12 cellular contexts compared by ENCODE assay signal in the genomic region with DNA sequence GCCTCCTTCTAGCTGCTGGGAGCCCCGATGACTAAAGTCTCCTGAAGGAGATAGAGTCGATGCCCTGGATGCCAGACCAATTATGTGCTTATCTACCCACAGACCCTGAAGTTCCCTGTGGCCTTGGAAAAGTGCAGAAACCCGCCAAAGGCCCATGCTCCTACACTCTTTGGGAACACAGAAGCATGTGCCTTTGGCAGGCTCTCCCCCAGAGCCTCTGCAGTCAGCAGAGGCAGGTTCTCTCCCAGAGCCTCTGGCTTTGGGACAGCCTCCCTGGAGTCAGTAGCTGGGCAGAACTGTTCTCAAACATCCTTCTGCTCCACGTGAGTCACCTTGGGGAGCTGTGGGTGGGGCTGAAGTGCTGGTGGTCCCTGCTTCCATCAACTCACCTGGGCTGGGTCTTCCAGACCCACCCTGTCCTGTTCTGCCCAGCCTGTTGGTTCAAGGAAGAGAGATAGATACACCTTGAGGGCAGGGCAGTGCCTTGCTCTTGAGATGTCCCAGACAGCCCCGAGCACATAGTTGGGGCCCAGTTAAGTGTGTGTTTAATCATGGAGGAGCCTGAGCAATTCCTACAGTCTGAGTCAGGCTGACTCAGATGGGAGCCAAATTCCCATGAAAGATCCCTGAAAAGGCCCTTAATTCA. TPM values are rescaled to one million over a fixed set of nuclear protein-coding genes. Genes with fewer than 3 reads are reported as not detected.
DNase-seq lines count a peak whose midpoint lies in the region; ATAC-seq, FAIRE-seq and TF ChIP-seq lines count a peak whose summit lies in the region.
"Had no signal": no experiment of that assay in that cellular context is flagged by ENCODE, and none has a peak within 500 bp of the region (broad histone marks: within the 10 kb centered on the region; RNA-seq: fewer than 3 reads in every experiment).

No MANE protein-coding gene starts in this region.

- H4K20me1 ChIP-seq in HepG2 (ENCODE audit: insufficient read depth, low read length): no peaks in the 10 kb centered on the region
- no peaks in the 10 kb centered on the region for H4K20me1 ChIP-seq in K562 (replicated peaks; ENCODE audit: control insufficient read depth, insufficient read depth, low read length)
- H4K20me1 ChIP-seq in MM.1S (ENCODE audit: insufficient read depth, low read length): no peaks in the 10 kb centered on the region

- H3K9me1 ChIP-seq in K562 (ENCODE audit: control insufficient read depth, insufficient read depth, low read length): no peaks in the 10 kb centered on the region

- H3K4me1 Mint-ChIP-seq in nephron progenitor cell: peaks cover 26% of the 10 kb centered on the region

- peaks cover 16% of the 10 kb centered on the region for H3K79me2 ChIP-seq in HepG2 (ENCODE audit: insufficient read depth, low read length)
- peaks cover 18% of the 10 kb centered on the region for H3K79me2 ChIP-seq in K562 (ENCODE audit: control insufficient read depth, insufficient read depth, low read length)
- H3K79me2 ChIP-seq in MM.1S (ENCODE audit: low read length): peaks cover 18% of the 10 kb centered on the region

- H3K4me2 ChIP-seq in HepG2 (ENCODE audit: low read depth, low read length) (peak overlapping the region; percentile 1; the same call in 1 of the 2 replicates), K562 (ENCODE audit: insufficient read depth, low read length) (no peak overlapping the region), MM.1S (ENCODE audit: low read depth, low read length) (no peak overlapping the region)

- peaks cover 13% of the 10 kb centered on the region for H3K27me3 Mint-ChIP-seq in nephron progenitor cell (ENCODE audit: low read depth, poor library complexity)

- CTCF ChIA-PET in HepG2 (lab: Yijun Ruan, JAX; ENCODE audit: low intra/inter-chr PET ratio, low total read pairs) (interaction anchor here (2.9 kb wide), 1 partner anchor 19 kb away, joined by 13 read pairs; no protein-coding TSS in a partner anchor), K562 (lab: Yijun Ruan, JAX; ENCODE audit: low intra/inter-chr PET ratio) (interaction anchor here (0.5 kb wide), 1 partner anchor 73 kb away, joined by 3 read pairs; no protein-coding TSS in a partner anchor)

- H3K9me2 ChIP-seq in MM.1S (replicated peaks; ENCODE audit: insufficient read depth, low read length): no peaks in the 10 kb centered on the region

- H3K27me3 ChIP-seq in HepG2 (ENCODE audit: control insufficient read depth in 1 of 2, insufficient read depth in 2 of 2, low read length in 2 of 2) (no peaks in the 10 kb centered on the region; a peak in 1 of 5 replicates), right lobe of liver (no peaks in the 10 kb centered on the region), K562 (ENCODE audit: control insufficient read depth in 2 of 2, insufficient read depth in 2 of 2, low read length in 2 of 2) (no peaks in the 10 kb centered on the region), MM.1S (replicated peaks; ENCODE audit: insufficient read depth, low read length) (no peaks in the 10 kb centered on the region)
- H3K27me3 ChIP-seq: right atrium auricular region had no signal

- H3K9me3 Mint-ChIP-seq in nephron progenitor cell: peaks cover 3% of the 10 kb centered on the region

- no peak for TF ChIP-seq POLR2A in HepG2 (IDR thresholded peaks at IDR 0.05; ENCODE audit: insufficient read depth in 1 of 2, low read depth in 2 of 2, low read length in 2 of 2)
- no peak for TF ChIP-seq POLR2A in right lobe of liver (IDR thresholded peaks at IDR 0.05)
- TF ChIP-seq POLR2A in K562 (conservative IDR thresholded peaks at IDR 0.05): no peak

- peaks cover 3% of the 10 kb centered on the region; the same call in 1 of the 2 replicates for H3F3A ChIP-seq in MM.1S (ENCODE audit: insufficient read depth, low read length)

- H2AFZ ChIP-seq in HepG2 (ENCODE audit: low read length): peak overlapping the region; percentile 66
- peak overlapping the region; percentile 5; the same call in 1 of the 2 replicates for H2AFZ ChIP-seq in K562 (ENCODE audit: low read depth, low read length)
- no peak overlapping the region for H2AFZ ChIP-seq in MM.1S (ENCODE audit: low read length)

- WGBS in HepG2 (ENCODE audit: low lambda C conversion rate): 20% methylated on average over 4 of the region's 5 CpGs
- no CpG with 5 or more reads among the region's 5 CpGs for WGBS in right lobe of liver (ENCODE audit: insufficient coverage, low coverage, low lambda C conversion rate, missing lambda C conversion rate)
- WGBS in K562 (ENCODE audit: insufficient coverage, low coverage, missing lambda C conversion rate): 26% methylated on average over 5 of the region's 5 CpGs

- no peak overlapping the region for H3K4me3 Mint-ChIP-seq in nephron progenitor cell

- no peak overlapping the region for H3K9ac ChIP-seq in HepG2 (ENCODE audit: insufficient read depth, low read depth, low read length)
- peak overlapping the region in 1 of 2 experiments; percentile 41; a peak in 1 of 4 replicates for H3K9ac ChIP-seq in K562 (ENCODE audit: insufficient read depth in 1 of 2, low read depth in 2 of 2, low read length in 2 of 2)
- no peak overlapping the region for H3K9ac ChIP-seq in MM.1S (ENCODE audit: low read length)

- BruUV-seq in HepG2 (replicated peaks; lab: Mats Ljungman, UMichigan) (no TSS peak), K562 (replicated peaks; lab: Mats Ljungman, UMichigan) (no TSS peak)

- ATAC-seq in HepG2: no peak
- ATAC-seq in right lobe of liver: no peak
- ATAC-seq in K562: no peak

- TF ChIP-seq EP300 in HepG2 (IDR thresholded peaks at IDR 0.05; ENCODE audit: low read depth in 2 of 2, low read length in 2 of 2) (no peak), HepG2 (CRISPR knock-in tag; IDR thresholded peaks at IDR 0.05; ENCODE audit: borderline replicate concordance) (no peak), K562 (IDR thresholded peaks at IDR 0.05; ENCODE audit: low read length) (no peak)

- H3K36me3 Mint-ChIP-seq in nephron progenitor cell (ENCODE audit: low read depth): no peaks in the 10 kb centered on the region

- H3K36me3 ChIP-seq in HepG2 (replicated peaks in 1 of 2; ENCODE audit: control insufficient read depth in 1 of 2, insufficient read depth in 2 of 2, low read length in 2 of 2) (no peaks in the 10 kb centered on the region), right lobe of liver (no peaks in the 10 kb centered on the region), K562 (ENCODE audit: control insufficient read depth, insufficient read depth, low read length) (peaks cover 7% of the 10 kb centered on the region), MM.1S (replicated peaks; ENCODE audit: insufficient read depth, low read length) (no peaks in the 10 kb centered on the region)
- H3K36me3 ChIP-seq: right atrium auricular region had no signal

- H3K4me1 ChIP-seq in HepG2 (ENCODE audit: insufficient read depth, low read length): peaks cover 61% of the 10 kb centered on the region
- H3K4me1 ChIP-seq in right lobe of liver: peaks cover 0 to 23% (median 5%) of the 10 kb centered on the region in 4 donors
- H3K4me1 ChIP-seq in K562 (replicated peaks in 1 of 2; ENCODE audit: control insufficient read depth in 2 of 2, insufficient read depth in 2 of 2, low read length in 2 of 2): peaks cover 20 to 31% of the 10 kb centered on the region in 2 experiments; a peak in 4 of 5 replicates
- peaks cover 13% of the 10 kb centered on the region for H3K4me1 ChIP-seq in MM.1S (ENCODE audit: low read length)

- TF ChIP-seq RAD21 in HepG2 (CRISPR knock-in tag; IDR thresholded peaks at IDR 0.05) (no peak), K562 (CRISPR knock-in tag; conservative IDR thresholded peaks at IDR 0.05 in 1 of 2, IDR thresholded peaks at IDR 0.05 in 1 of 2) (no peak)

- intact Hi-C loops in HepG2 (cut with micrococcal nuclease; ENCODE audit: unreplicated experiment) (no loop called here), right lobe of liver (cut with DNase I) (no loop called here), K562 (cut with micrococcal nuclease) (no loop called here)

- TF ChIP-seq CTCF in HepG2 (CRISPR knock-in tag; IDR thresholded peaks at IDR 0.05): no peak
- TF ChIP-seq CTCF in right lobe of liver (IDR thresholded peaks at IDR 0.05): no peak
- no peak for TF ChIP-seq CTCF in K562 (IDR thresholded peaks at IDR 0.05 in 2 of 3, conservative IDR thresholded peaks at IDR 0.05 in 1 of 3; ENCODE audit: insufficient read depth in 2 of 3, low read depth in 1 of 3, low read length in 3 of 3)
- no peak for TF ChIP-seq CTCF in nephron progenitor cell (IDR thresholded peaks at IDR 0.05)
- no peak for TF ChIP-seq CTCF in MM.1S (IDR thresholded peaks at IDR 0.05; ENCODE audit: low read length)

- DNase-seq in HepG2 (ENCODE audit: low spot score): no peak
- DNase-seq in right lobe of liver: no peak
- DNase-seq in K562 (ENCODE audit: extremely low read depth in 1 of 4, low spot score in 3 of 4): no peak
- DNase-seq in iris pigment epithelial cell (ENCODE audit: low read depth): peak; percentile 79
- DNase-seq in nephron progenitor cell: no peak
- no peak for DNase-seq in NCI-H2196 (lab: John Stamatoyannopoulos, UW; ENCODE audit: unreplicated experiment)
- DNase-seq in superior temporal gyrus (ENCODE audit: extremely low spot score): no peak
- no peak for DNase-seq in MM.1S
- DNase-seq: activated gamma-delta T cell treated with Interleukin-2 at 50 U/mL for 16 hours, NCI-H2171, Right ventricle myocardium superior had no signal

- in situ Hi-C loops in HepG2 (cut with HindIII; ENCODE audit: extremely low pct_ligation_motif_present, low pct_unique_long_range_greater_than_20kb) (no loop called here), K562 (cut with MboI) (no loop called here)

- H3K4me3 ChIP-seq in HepG2 (replicated peaks in 1 of 3; ENCODE audit: insufficient read depth in 1 of 3, low read depth in 2 of 3, low read length in 3 of 3): no peak overlapping the region
- H3K4me3 ChIP-seq in right lobe of liver: no peak overlapping the region
- H3K4me3 ChIP-seq in K562: no peak overlapping the region
- H3K4me3 ChIP-seq in MM.1S (ENCODE audit: low read length): no peak overlapping the region
- H3K4me3 ChIP-seq: right atrium auricular region had no signal

- POLR2A ChIA-PET in HepG2 (lab: Yijun Ruan, JAX) (interaction anchor here (3.3 to 9.9 kb wide), 2 partner anchors 13 to 26 kb away, joined by 15 to 267 read pairs; a partner anchor contains a TSS), K562 (lab: Yijun Ruan, JAX) (interaction anchor here (0.7 to 2.1 kb wide), 5 partner anchors 10 to 704 kb away, joined by 3 to 8 read pairs (median 3); a partner anchor contains a TSS)

- FAIRE-seq in HepG2 (lab: Jason Lieb, UNC) (no peak), K562 (lab: Jason Lieb, UNC) (no peak)

- no peak overlapping the region for H3K27ac ChIP-seq in HepG2 (ENCODE audit: extremely low read length, insufficient read depth, low read length)
- H3K27ac ChIP-seq in right lobe of liver: no peak overlapping the region
- H3K27ac ChIP-seq in K562 (ENCODE audit: extremely low read depth, low read depth, low read length): no peak overlapping the region
- H3K27ac ChIP-seq in MM.1S (ENCODE audit: low read length): no peak overlapping the region
- H3K27ac ChIP-seq: right atrium auricular region had no signal

- H3K27ac Mint-ChIP-seq in nephron progenitor cell: no peak overlapping the region

- no peaks in the 10 kb centered on the region for H3K9me3 ChIP-seq in HepG2 (ENCODE audit: low read length)
- H3K9me3 ChIP-seq in right lobe of liver: no peaks in the 10 kb centered on the region
- H3K9me3 ChIP-seq in K562 (replicated peaks; ENCODE audit: control insufficient read depth, insufficient read depth, low read depth, low read length): no peaks in the 10 kb centered on the region
- H3K9me3 ChIP-seq in MM.1S (replicated peaks; ENCODE audit: insufficient read depth, low read length): no peaks in the 10 kb centered on the region
- H3K9me3 ChIP-seq: right atrium auricular region had no signal

RNA-seq across cellular contexts. Expression of a gene that starts 3.2 kb away (rescaled TPM):
- total RNA-seq in HepG2 (2016; rRNA removed; fragmentation: Illumina TruSeq; extraction: Trizol) (86.8 and 128 TPM in 2 replicates), right lobe of liver (100 to 1,000 TPM in 3 of 6 experiments, 10 to 100 TPM in 3; 47.3 to 119 (median 99.7) TPM), K562 (2014; rRNA removed) (85.0 and 91.5 TPM in 2 replicates), K562 (2014; rRNA removed; fragmentation: Illumina TruSeq; extraction: Trizol) (70.8 and 71.7 TPM in 2 replicates), K562 (2015; rRNA removed; fragmentation: Illumina TruSeq; extraction: Trizol) (67.0 and 73.7 TPM in 2 replicates), K562 (2021) (113 and 131 TPM in 2 replicates)
- total RNA-seq in HepG2 (2016; cell fraction: cytosol; rRNA removed; fragmentation: Illumina TruSeq; extraction: Trizol; ENCODE audit: low read depth): 13.1 and 20.6 TPM in 2 replicates
- total RNA-seq in HepG2 (2016; cell fraction: insoluble cytoplasmic fraction; rRNA removed; fragmentation: Illumina TruSeq; extraction: Trizol): 90.9 and 132 TPM in 2 replicates
- total RNA-seq in HepG2 (2016; cell fraction: membrane; rRNA removed; fragmentation: Illumina TruSeq; extraction: Trizol): 26.2 and 30.9 TPM in 2 replicates
- 159 and 187 TPM in 2 replicates for total RNA-seq in HepG2 (2016; cell fraction: nucleus; rRNA removed; fragmentation: Illumina TruSeq; extraction: Trizol)
- polyA plus RNA-seq in HepG2 (2011; rRNA removed) (154 and 183 TPM in 2 replicates), K562 (2011; rRNA removed) (132 and 208 TPM in 2 replicates), K562 (2014; fragmentation: Illumina TruSeq; extraction: Trizol) (96.7 and 100 TPM in 2 replicates), K562 (2014; fragmentation: Nextera tagmentation; extraction: Ambion mirVana) (10 to 100 TPM; 44.2 to 73.0 TPM), K562 (2014; rRNA removed) (152 and 202 TPM in 2 replicates)
- 59.3 and 67.0 TPM in 2 replicates for polyA plus RNA-seq in HepG2 (2011; cell fraction: cytosol; rRNA removed)
- polyA plus RNA-seq in HepG2 (2011; cell fraction: nucleus; rRNA removed): 2,013 and 2,090 TPM in 2 replicates
- 136 and 152 TPM in 2 replicates for polyA plus RNA-seq in HepG2 (2012)
- 10.8 and 13.3 TPM in 2 replicates for polyA plus RNA-seq in HepG2 (2016; cell fraction: cytosol; fragmentation: Illumina TruSeq; extraction: Trizol; ENCODE audit: low read depth)
- 72.7 and 80.7 TPM in 2 replicates for polyA plus RNA-seq in HepG2 (2016; cell fraction: insoluble cytoplasmic fraction; fragmentation: Illumina TruSeq; extraction: Trizol; ENCODE audit: low read depth)
- 16.6 and 19.4 TPM in 2 replicates for polyA plus RNA-seq in HepG2 (2016; cell fraction: membrane; fragmentation: Illumina TruSeq; extraction: Trizol; ENCODE audit: low read depth)
- 373 and 385 TPM in 2 replicates for polyA plus RNA-seq in HepG2 (2016; cell fraction: nucleus; fragmentation: Illumina TruSeq; extraction: Trizol; ENCODE audit: insufficient read depth, low read depth)
- 116 and 143 TPM in 2 replicates for polyA minus RNA-seq in HepG2 (2011; rRNA and poly(A)+ RNA removed; ENCODE audit: low replicate concordance)
- polyA minus RNA-seq in HepG2 (2011; cell fraction: cytosol; rRNA and poly(A)+ RNA removed): 25.7 and 29.3 TPM in 2 replicates
- polyA minus RNA-seq in HepG2 (2011; cell fraction: nucleus; rRNA and poly(A)+ RNA removed): 252 and 268 TPM in 2 replicates
- total RNA-seq in K562 (2011; cell fraction: chromatin; rRNA removed; ENCODE audit: low replicate concordance): 452 and 764 TPM in 2 replicates
- 478 and 540 TPM in 2 replicates for total RNA-seq in K562 (2011; cell fraction: nucleolus; rRNA removed)
- 403 and 415 TPM in 2 replicates for total RNA-seq in K562 (2011; cell fraction: nucleoplasm; rRNA removed)
- polyA plus RNA-seq in K562 (2011; cell fraction: cytosol; rRNA removed): 78.0 and 96.3 TPM in 2 replicates
- 1,392 and 1,556 TPM in 2 replicates for polyA plus RNA-seq in K562 (2011; cell fraction: nucleus; rRNA removed)
- 134 and 270 TPM in 2 replicates for polyA plus RNA-seq in K562 (2012)
- polyA minus RNA-seq in K562 (2011; rRNA and poly(A)+ RNA removed): 81.6 and 111 TPM in 2 replicates
- polyA minus RNA-seq in K562 (2011; cell fraction: cytosol; rRNA and poly(A)+ RNA removed): 35.1 and 37.0 TPM in 2 replicates
- polyA minus RNA-seq in K562 (2011; cell fraction: nucleus; rRNA and poly(A)+ RNA removed): 206 and 291 TPM in 2 replicates

RNA-seq across cellular contexts. Expression of a gene that starts 10.0 kb away (rescaled TPM):
- total RNA-seq in HepG2 (2016; rRNA removed; fragmentation: Illumina TruSeq; extraction: Trizol) (2.0 and 2.4 TPM in 2 replicates), right lobe of liver (1 to 10 TPM in 1 of 6 experiments, under 1 TPM in 5; 0.19 to 1.1 (median 0.47) TPM), K562 (2014; rRNA removed) (not detected in 2 replicates), K562 (2014; rRNA removed; fragmentation: Illumina TruSeq; extraction: Trizol) (not detected in 2 replicates), K562 (2015; rRNA removed; fragmentation: Illumina TruSeq; extraction: Trizol) (not detected in 2 replicates), K562 (2021) (0.16 TPM in 1 of 2 replicates, not detected in the other)
- 0.40 and 0.62 TPM in 2 replicates for total RNA-seq in HepG2 (2016; cell fraction: cytosol; rRNA removed; fragmentation: Illumina TruSeq; extraction: Trizol; ENCODE audit: low read depth)
- 1.9 and 2.5 TPM in 2 replicates for total RNA-seq in HepG2 (2016; cell fraction: insoluble cytoplasmic fraction; rRNA removed; fragmentation: Illumina TruSeq; extraction: Trizol)
- total RNA-seq in HepG2 (2016; cell fraction: membrane; rRNA removed; fragmentation: Illumina TruSeq; extraction: Trizol): 0.93 and 1.0 TPM in 2 replicates
- 0.65 and 0.88 TPM in 2 replicates for total RNA-seq in HepG2 (2016; cell fraction: nucleus; rRNA removed; fragmentation: Illumina TruSeq; extraction: Trizol)
- polyA plus RNA-seq in HepG2 (2011; rRNA removed) (0.44 and 0.47 TPM in 2 replicates), K562 (2011; rRNA removed) (not detected in 2 replicates), K562 (2014; fragmentation: Illumina TruSeq; extraction: Trizol) (not detected in 2 replicates), K562 (2014; fragmentation: Nextera tagmentation; extraction: Ambion mirVana) (under 1 TPM in 1 of 2 experiments, not detected in 1; 0.03 TPM), K562 (2014; rRNA removed) (not detected in 2 replicates)
- polyA plus RNA-seq in HepG2 (2011; cell fraction: cytosol; rRNA removed): 0.64 and 0.77 TPM in 2 replicates
- 0.37 and 0.81 TPM in 2 replicates for polyA plus RNA-seq in HepG2 (2011; cell fraction: nucleus; rRNA removed)
- 0.49 and 0.95 TPM in 2 replicates for polyA plus RNA-seq in HepG2 (2012)
- polyA plus RNA-seq in HepG2 (2016; cell fraction: cytosol; fragmentation: Illumina TruSeq; extraction: Trizol; ENCODE audit: low read depth): 0.11 and 0.28 TPM in 2 replicates
- 2.2 TPM in 2 replicates for polyA plus RNA-seq in HepG2 (2016; cell fraction: insoluble cytoplasmic fraction; fragmentation: Illumina TruSeq; extraction: Trizol; ENCODE audit: low read depth)
- polyA plus RNA-seq in HepG2 (2016; cell fraction: membrane; fragmentation: Illumina TruSeq; extraction: Trizol; ENCODE audit: low read depth): 0.43 and 0.52 TPM in 2 replicates
- polyA plus RNA-seq in HepG2 (2016; cell fraction: nucleus; fragmentation: Illumina TruSeq; extraction: Trizol; ENCODE audit: insufficient read depth, low read depth): 1.1 and 1.2 TPM in 2 replicates
- 1.4 TPM in 1 of 2 replicates, not detected in the other for polyA minus RNA-seq in HepG2 (2011; rRNA and poly(A)+ RNA removed; ENCODE audit: low replicate concordance)
- polyA minus RNA-seq in HepG2 (2011; cell fraction: cytosol; rRNA and poly(A)+ RNA removed): 0.40 and 0.44 TPM in 2 replicates
- polyA minus RNA-seq in HepG2 (2011; cell fraction: nucleus; rRNA and poly(A)+ RNA removed): 0.62 TPM in 1 of 2 replicates, not detected in the other
- total RNA-seq in K562 (2011; cell fraction: chromatin; rRNA removed; ENCODE audit: low replicate concordance): not detected in 2 replicates
- not detected in 2 replicates for total RNA-seq in K562 (2011; cell fraction: nucleolus; rRNA removed)
- total RNA-seq in K562 (2011; cell fraction: nucleoplasm; rRNA removed): not detected in 2 replicates
- polyA plus RNA-seq in K562 (2011; cell fraction: cytosol; rRNA removed): not detected in 2 replicates
- not detected in 2 replicates for polyA plus RNA-seq in K562 (2011; cell fraction: nucleus; rRNA removed)
- 0.16 and 0.17 TPM in 2 replicates for polyA plus RNA-seq in K562 (2012)
- not detected in 2 replicates for polyA minus RNA-seq in K562 (2011; rRNA and poly(A)+ RNA removed)
- polyA minus RNA-seq in K562 (2011; cell fraction: cytosol; rRNA and poly(A)+ RNA removed): not detected in 2 replicates
- not detected in 2 replicates for polyA minus RNA-seq in K562 (2011; cell fraction: nucleus; rRNA and poly(A)+ RNA removed)
- total RNA-seq: Right ventricle myocardium superior had no signal

RNA-seq across cellular contexts. Expression of a gene that starts 26.4 kb away (rescaled TPM):
- total RNA-seq in HepG2 (2016; rRNA removed; fragmentation: Illumina TruSeq; extraction: Trizol) (63.3 and 110 TPM in 2 replicates), right lobe of liver (100 to 1,000 TPM in 5 of 6 experiments, 10 to 100 TPM in 1; 85.0 to 151 (median 124) TPM), K562 (2014; rRNA removed) (25.5 and 30.9 TPM in 2 replicates), K562 (2014; rRNA removed; fragmentation: Illumina TruSeq; extraction: Trizol) (27.4 and 27.7 TPM in 2 replicates), K562 (2015; rRNA removed; fragmentation: Illumina TruSeq; extraction: Trizol) (24.8 and 28.2 TPM in 2 replicates), K562 (2021) (39.0 and 41.5 TPM in 2 replicates)
- 8.6 and 9.4 TPM in 2 replicates for total RNA-seq in HepG2 (2016; cell fraction: cytosol; rRNA removed; fragmentation: Illumina TruSeq; extraction: Trizol; ENCODE audit: low read depth)
- total RNA-seq in HepG2 (2016; cell fraction: insoluble cytoplasmic fraction; rRNA removed; fragmentation: Illumina TruSeq; extraction: Trizol): 66.0 and 103 TPM in 2 replicates
- total RNA-seq in HepG2 (2016; cell fraction: membrane; rRNA removed; fragmentation: Illumina TruSeq; extraction: Trizol): 30.0 and 31.1 TPM in 2 replicates
- total RNA-seq in HepG2 (2016; cell fraction: nucleus; rRNA removed; fragmentation: Illumina TruSeq; extraction: Trizol): 31.0 and 31.3 TPM in 2 replicates
- polyA plus RNA-seq in HepG2 (2011; rRNA removed) (47.9 and 48.1 TPM in 2 replicates), K562 (2011; rRNA removed) (29.2 and 35.5 TPM in 2 replicates), K562 (2014; fragmentation: Illumina TruSeq; extraction: Trizol) (29.6 and 35.5 TPM in 2 replicates), K562 (2014; fragmentation: Nextera tagmentation; extraction: Ambion mirVana) (10 to 100 TPM; 16.6 to 23.1 TPM), K562 (2014; rRNA removed) (23.4 and 24.9 TPM in 2 replicates)
- polyA plus RNA-seq in HepG2 (2011; cell fraction: cytosol; rRNA removed): 42.3 and 49.3 TPM in 2 replicates
- polyA plus RNA-seq in HepG2 (2011; cell fraction: nucleus; rRNA removed): 24.7 and 35.1 TPM in 2 replicates
- 19.7 and 25.0 TPM in 2 replicates for polyA plus RNA-seq in HepG2 (2012)
- polyA plus RNA-seq in HepG2 (2016; cell fraction: cytosol; fragmentation: Illumina TruSeq; extraction: Trizol; ENCODE audit: low read depth): 4.4 and 5.2 TPM in 2 replicates
- polyA plus RNA-seq in HepG2 (2016; cell fraction: insoluble cytoplasmic fraction; fragmentation: Illumina TruSeq; extraction: Trizol; ENCODE audit: low read depth): 60.3 and 63.0 TPM in 2 replicates
- 18.9 and 19.7 TPM in 2 replicates for polyA plus RNA-seq in HepG2 (2016; cell fraction: membrane; fragmentation: Illumina TruSeq; extraction: Trizol; ENCODE audit: low read depth)
- 38.2 and 38.8 TPM in 2 replicates for polyA plus RNA-seq in HepG2 (2016; cell fraction: nucleus; fragmentation: Illumina TruSeq; extraction: Trizol; ENCODE audit: insufficient read depth, low read depth)
- 64.3 and 90.4 TPM in 2 replicates for polyA minus RNA-seq in HepG2 (2011; rRNA and poly(A)+ RNA removed; ENCODE audit: low replicate concordance)
- polyA minus RNA-seq in HepG2 (2011; cell fraction: cytosol; rRNA and poly(A)+ RNA removed): 33.1 and 41.3 TPM in 2 replicates
- polyA minus RNA-seq in HepG2 (2011; cell fraction: nucleus; rRNA and poly(A)+ RNA removed): 24.2 and 35.4 TPM in 2 replicates
- 19.2 and 41.8 TPM in 2 replicates for total RNA-seq in K562 (2011; cell fraction: chromatin; rRNA removed; ENCODE audit: low replicate concordance)
- 21.8 and 24.3 TPM in 2 replicates for total RNA-seq in K562 (2011; cell fraction: nucleolus; rRNA removed)
- 31.2 and 41.6 TPM in 2 replicates for total RNA-seq in K562 (2011; cell fraction: nucleoplasm; rRNA removed)
- polyA plus RNA-seq in K562 (2011; cell fraction: cytosol; rRNA removed): 33.9 and 37.5 TPM in 2 replicates
- 16.9 and 17.6 TPM in 2 replicates for polyA plus RNA-seq in K562 (2011; cell fraction: nucleus; rRNA removed)
- polyA plus RNA-seq in K562 (2012): 10.9 and 17.5 TPM in 2 replicates
- polyA minus RNA-seq in K562 (2011; rRNA and poly(A)+ RNA removed): 35.4 and 48.7 TPM in 2 replicates
- 21.9 and 29.9 TPM in 2 replicates for polyA minus RNA-seq in K562 (2011; cell fraction: cytosol; rRNA and poly(A)+ RNA removed)
- 11.6 and 16.1 TPM in 2 replicates for polyA minus RNA-seq in K562 (2011; cell fraction: nucleus; rRNA and poly(A)+ RNA removed)
